In the genomic region with DNA sequence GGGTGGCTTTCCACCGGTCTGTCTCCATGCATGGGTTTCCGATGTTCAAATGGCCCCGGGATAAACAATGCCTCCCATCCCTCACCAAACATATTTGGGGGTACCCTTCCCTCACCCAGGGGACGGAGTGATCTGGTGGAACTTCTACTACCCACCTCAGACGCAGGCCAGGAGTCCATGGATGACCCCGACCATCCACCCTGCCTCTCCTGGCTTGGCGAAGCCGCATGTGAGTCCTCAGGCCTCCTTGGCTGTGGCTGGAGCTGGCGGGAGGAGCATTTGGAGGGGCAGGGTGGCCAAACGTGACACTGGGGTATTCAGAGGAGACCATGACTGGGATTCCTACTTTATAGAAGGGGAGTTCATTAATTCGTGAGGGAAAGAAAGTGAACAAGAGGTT, we compare ENCODE assay signal across 20 cellular contexts. TPM values are rescaled to one million over a fixed set of nuclear protein-coding genes. Genes with fewer than 3 reads are reported as not detected.
DNase-seq lines count a peak whose midpoint lies in the region; ATAC-seq, FAIRE-seq and TF ChIP-seq lines count a peak whose summit lies in the region.
"Had no signal": no experiment of that assay in that cellular context is flagged by ENCODE, and none has a peak within 500 bp of the region (broad histone marks: within the 10 kb centered on the region; RNA-seq: fewer than 3 reads in every experiment).

No MANE protein-coding gene starts in this region.

- peak overlapping the region; percentile 63 for H3K9ac ChIP-seq in neuronal stem cell (ENCODE audit: low read depth, low read length, poor library complexity)

- H4K91ac ChIP-seq in neuronal stem cell (ENCODE audit: low read depth, low read length, poor library complexity), result no peak overlapping the region

- TF ChIP-seq POLR2A in esophagus muscularis mucosa (IDR thresholded peaks at IDR 0.05; ENCODE audit: low read depth), result no peak
- no peak for TF ChIP-seq POLR2A in upper lobe of left lung (IDR thresholded peaks at IDR 0.05)
- TF ChIP-seq POLR2A in GM12891 (IDR thresholded peaks at IDR 0.05; ENCODE audit: low read depth, low read length), result no peak

- TF ChIP-seq CTCF in esophagus muscularis mucosa (IDR thresholded peaks at IDR 0.05) (no peak), upper lobe of left lung (IDR thresholded peaks at IDR 0.05) (no peak)
- no peak for TF ChIP-seq CTCF in CD4-positive, alpha-beta T cell (IDR thresholded peaks at IDR 0.05)

- H3K4ac ChIP-seq in neuronal stem cell (ENCODE audit: low read length), result no peak overlapping the region

- no peaks in the 10 kb centered on the region for H3K27me3 Mint-ChIP-seq in activated CD8-positive, alpha-beta memory T cell treated with anti-CD3 and anti-CD28 coated beads, Interleukin-2, amount 10 ng/mL, durations not matched to agents 7 days and 5 days
- H3K27me3 Mint-ChIP-seq in CD4-positive, alpha-beta T cell, result no peaks in the 10 kb centered on the region
- H3K27me3 Mint-ChIP-seq: CD4-positive, CD25-positive, alpha-beta regulatory T cell had no signal

- H3K27ac Mint-ChIP-seq in activated CD8-positive, alpha-beta memory T cell treated with anti-CD3 and anti-CD28 coated beads, Interleukin-2, amount 10 ng/mL, durations not matched to agents 7 days and 5 days, result no peak overlapping the region
- no peak overlapping the region for H3K27ac Mint-ChIP-seq in CD4-positive, alpha-beta T cell
- H3K27ac Mint-ChIP-seq: CD4-positive, CD25-positive, alpha-beta regulatory T cell had no signal

- H3K4me1 Mint-ChIP-seq in activated CD8-positive, alpha-beta memory T cell treated with anti-CD3 and anti-CD28 coated beads, Interleukin-2, amount 10 ng/mL, durations not matched to agents 7 days and 5 days, result no peaks in the 10 kb centered on the region
- H3K4me1 Mint-ChIP-seq in CD4-positive, alpha-beta T cell (ENCODE audit: low read depth), result no peaks in the 10 kb centered on the region
- H3K4me1 Mint-ChIP-seq: CD4-positive, CD25-positive, alpha-beta regulatory T cell had no signal

- H3K27ac ChIP-seq in esophagus muscularis mucosa (replicated peaks in 1 of 4) (no peak overlapping the region), neuronal stem cell (replicated peaks; ENCODE audit: low read length) (no peak overlapping the region), upper lobe of left lung (no peak overlapping the region)
- H3K27ac ChIP-seq in CD4-positive, alpha-beta T cell (ENCODE audit: low read depth, low read length), result no peak overlapping the region

- CTCF ChIA-PET in activated CD8-positive, alpha-beta memory T cell treated with anti-CD3 and anti-CD28 coated beads, Interleukin-2, amount 10 ng/mL, durations not matched to agents 7 days and 5 days (lab: Charles Lee), result no interaction called here
- CTCF ChIA-PET in CD4-positive, alpha-beta T cell (lab: Charles Lee), result no interaction called here

- peak overlapping the region; percentile 46 for H2AK5ac ChIP-seq in neuronal stem cell (ENCODE audit: low read depth, low read length)

- TF ChIP-seq EP300 in esophagus muscularis mucosa (IDR thresholded peaks at IDR 0.05), result no peak
- TF ChIP-seq EP300 in upper lobe of left lung (IDR thresholded peaks at IDR 0.05), result no peak

- H3K23ac ChIP-seq in neuronal stem cell (ENCODE audit: low read depth, low read length, poor library complexity), result peak overlapping the region; percentile 70

- H3K14ac ChIP-seq in neuronal stem cell (ENCODE audit: low read length), result no peak overlapping the region

- no peak overlapping the region for H3K4me2 ChIP-seq in neuronal stem cell (ENCODE audit: insufficient read depth, low read length, poor library complexity, severe bottlenecking)

- no peak overlapping the region for H4K8ac ChIP-seq in neuronal stem cell (ENCODE audit: low read depth, low read length)

- H3K9me3 Mint-ChIP-seq in activated CD8-positive, alpha-beta memory T cell treated with anti-CD3 and anti-CD28 coated beads, Interleukin-2, amount 10 ng/mL, durations not matched to agents 7 days and 5 days (ENCODE audit: low read depth), result no peaks in the 10 kb centered on the region
- no peaks in the 10 kb centered on the region for H3K9me3 Mint-ChIP-seq in CD4-positive, alpha-beta T cell

- DNase-seq in activated CD8-positive, alpha-beta memory T cell treated with anti-CD3 and anti-CD28 coated beads, Interleukin-2, amount 10 ng/mL, durations not matched to agents 7 days and 5 days, result peak; percentile 18
- no peak for DNase-seq in activated CD8-positive, alpha-beta memory T cell treated with anti-CD3 and anti-CD28 coated beads, Interleukin-2, amount 50 U/mL, for 4 hours
- DNase-seq in esophagus muscularis mucosa (ENCODE audit: extremely low spot score), result peak; percentile 78
- no peak for DNase-seq in neuronal stem cell (ENCODE audit: low spot score)
- peak; percentile 16 to 27 for DNase-seq in upper lobe of left lung
- no peak for DNase-seq in GM12891 (ENCODE audit: insufficient read length, low spot score)
- DNase-seq in CD4-positive, alpha-beta T cell, result no peak
- DNase-seq: BE2C; CD4-positive, CD25-positive, alpha-beta regulatory T cell; GF-D8; GOT3; NCI-H187; NCI-H2107; NCI-H510A; NCI-H748 treated with DMSO at 0.1 percent for 48 hours; Right ventricle myocardium superior had no signal

- no peaks in the 10 kb centered on the region for H3K9me3 ChIP-seq in esophagus muscularis mucosa
- no peaks in the 10 kb centered on the region for H3K9me3 ChIP-seq in neuronal stem cell (replicated peaks in 1 of 2; ENCODE audit: control insufficient read depth in 2 of 2, insufficient read depth in 1 of 2, low read depth in 1 of 2, low read length in 2 of 2)
- no peaks in the 10 kb centered on the region for H3K9me3 ChIP-seq in upper lobe of left lung
- H3K9me3 ChIP-seq in CD4-positive, alpha-beta T cell (ENCODE audit: control insufficient read depth, low read length), result no peaks in the 10 kb centered on the region
- H3K9me3 ChIP-seq: BE2C had no signal

- H3K4me3 ChIP-seq in esophagus muscularis mucosa, result no peak overlapping the region
- H3K4me3 ChIP-seq in neuronal stem cell (ENCODE audit: low read length in 2 of 2), result no peak overlapping the region
- H3K4me3 ChIP-seq in upper lobe of left lung, result no peak overlapping the region
- H3K4me3 ChIP-seq: K562 had no signal

- no peak overlapping the region for H2AFZ ChIP-seq in neuronal stem cell (ENCODE audit: low read length)

- peak overlapping the region; percentile 62 for H2BK15ac ChIP-seq in neuronal stem cell (ENCODE audit: low read length)

- H2BK12ac ChIP-seq in neuronal stem cell (ENCODE audit: low read length), result no peak overlapping the region

- no peak overlapping the region for H2BK5ac ChIP-seq in neuronal stem cell (ENCODE audit: low read length)

- 85% methylated on average over 11 of the region's 11 CpGs for WGBS in esophagus muscularis mucosa
- no CpG with 5 or more reads among the region's 11 CpGs for WGBS in neuronal stem cell (ENCODE audit: extremely low coverage in 2 of 2, insufficient read length in 2 of 2, insufficient replicate concordance in 1 of 2), 2 donors
- 86 to 89% methylated on average over 8 to 11 of the region's 11 CpGs for WGBS in upper lobe of left lung, 2 donors

- H3K79me1 ChIP-seq in neuronal stem cell (ENCODE audit: low read depth, low read length), result no peaks in the 10 kb centered on the region

- no peak for ATAC-seq in activated CD8-positive, alpha-beta memory T cell treated with anti-CD3 and anti-CD28 coated beads, Interleukin-2, amount 10 ng/mL, durations not matched to agents 7 days and 5 days
- ATAC-seq in upper lobe of left lung (ENCODE audit: low FRiP score in 2 of 2) (no peak), GM21390 (IDR thresholded peaks at IDR 0.05; ENCODE audit: unreplicated experiment) (no peak)
- no peak for ATAC-seq in CD4-positive, alpha-beta T cell (ENCODE audit: poor library complexity)
- ATAC-seq: K562 had no signal

- no peak overlapping the region for H3K4me3 Mint-ChIP-seq in activated CD8-positive, alpha-beta memory T cell treated with anti-CD3 and anti-CD28 coated beads, Interleukin-2, amount 10 ng/mL, durations not matched to agents 7 days and 5 days
- no peak overlapping the region for H3K4me3 Mint-ChIP-seq in CD4-positive, alpha-beta T cell
- H3K4me3 Mint-ChIP-seq: CD4-positive, CD25-positive, alpha-beta regulatory T cell had no signal

- H3K27me3 ChIP-seq in esophagus muscularis mucosa (no peaks in the 10 kb centered on the region), neuronal stem cell (ENCODE audit: control insufficient read depth in 3 of 3, insufficient read depth in 3 of 3, low read depth in 1 of 3, low read length in 3 of 3) (no peaks in the 10 kb centered on the region), upper lobe of left lung (no peaks in the 10 kb centered on the region)
- H3K27me3 ChIP-seq in CD4-positive, alpha-beta T cell (ENCODE audit: control insufficient read depth, insufficient read depth, low read length), result no peaks in the 10 kb centered on the region
- H3K27me3 ChIP-seq: BE2C had no signal

- peak overlapping the region; percentile 27 for H3K18ac ChIP-seq in neuronal stem cell (ENCODE audit: low read length)

- H2BK120ac ChIP-seq in neuronal stem cell (ENCODE audit: low read depth, low read length), result no peak overlapping the region

- no peaks in the 10 kb centered on the region for H3K4me1 ChIP-seq in esophagus muscularis mucosa
- no peaks in the 10 kb centered on the region for H3K4me1 ChIP-seq in neuronal stem cell (ENCODE audit: control insufficient read depth in 2 of 2, insufficient read depth in 1 of 2, low read depth in 1 of 2, low read length in 2 of 2)
- no peaks in the 10 kb centered on the region for H3K4me1 ChIP-seq in upper lobe of left lung
- H3K4me1 ChIP-seq: BE2C had no signal

- H3K36me3 ChIP-seq in esophagus muscularis mucosa (no peaks in the 10 kb centered on the region), neuronal stem cell (replicated peaks in 1 of 2; ENCODE audit: control insufficient read depth in 2 of 2, insufficient read depth in 2 of 2, low read length in 2 of 2) (no peaks in the 10 kb centered on the region), upper lobe of left lung (no peaks in the 10 kb centered on the region)
- H3K36me3 ChIP-seq: BE2C had no signal

- POLR2A ChIA-PET in CD4-positive, alpha-beta T cell (lab: Charles Lee), result no interaction called here

- H3K36me3 Mint-ChIP-seq in activated CD8-positive, alpha-beta memory T cell treated with anti-CD3 and anti-CD28 coated beads, Interleukin-2, amount 10 ng/mL, durations not matched to agents 7 days and 5 days, result no peaks in the 10 kb centered on the region
- no peaks in the 10 kb centered on the region for H3K36me3 Mint-ChIP-seq in CD4-positive, alpha-beta T cell (ENCODE audit: low read depth)
- H3K36me3 Mint-ChIP-seq: CD4-positive, CD25-positive, alpha-beta regulatory T cell had no signal

- no peak for FAIRE-seq in GM12891 (lab: Jason Lieb, UNC)
- FAIRE-seq: K562 had no signal

- intact Hi-C loops in esophagus muscularis mucosa (cut with DNase I), result no loop called here
- intact Hi-C loops in CD4-positive, alpha-beta T cell (cut with DNase I, micrococcal nuclease), result no loop called here

TF ChIP-seq in GM12891, 5 proteins besides CTCF, POLR2A, EP300 and RAD21 (continues in another document):
- no peak for TF ChIP-seq POLR2AphosphoS5 (IDR thresholded peaks at IDR 0.05; ENCODE audit: low read depth, low read length)

RNA-seq across cellular contexts. Expression of a gene that starts 45.9 kb away (rescaled TPM):
- not detected for total RNA-seq in activated CD8-positive, alpha-beta memory T cell treated with anti-CD3 and anti-CD28 coated beads, Interleukin-2, amount 10 ng/mL, durations not matched to agents 7 days and 5 days
- under 1 TPM in 1 of 4 donors, not detected in 3; 0.17 TPM for total RNA-seq in esophagus muscularis mucosa
- 0.20 TPM for polyA plus RNA-seq in neuronal stem cell (2013, experiment 1 of 2)
- polyA plus RNA-seq in neuronal stem cell (2013, experiment 2 of 2), result 0.18 TPM
- not detected for total RNA-seq in upper lobe of left lung
- 0.08 TPM for polyA plus RNA-seq in GM12891 (2012; ENCODE audit: low read depth, missing spikeins)
- total RNA-seq in CD4-positive, alpha-beta T cell, result not detected
- total RNA-seq: A172; CD4-positive, CD25-positive, alpha-beta regulatory T cell; OCI-LY7 had no signal
- polyA plus RNA-seq: CD4-positive, CD25-positive, alpha-beta regulatory T cell had no signal

Comparison
In these comparisons a context has a peak if more than half of its experiments do, and no peak if none do; other contexts are left out.
1. DNase-seq: peak in activated CD8-positive, alpha-beta memory T cell treated with anti-CD3 and anti-CD28 coated beads, Interleukin-2, amount 10 ng/mL, durations not matched to agents 7 days and 5 days (single experiment), esophagus muscularis mucosa (single experiment) and upper lobe of left lung (2 of 2); none in activated CD8-positive, alpha-beta memory T cell treated with anti-CD3 and anti-CD28 coated beads, Interleukin-2, amount 50 U/mL, for 4 hours (single experiment), neuronal stem cell (single experiment), GM12891 (single experiment) and CD4-positive, alpha-beta T cell (0 of 10).